14 cellular contexts compared by ENCODE assay signal in the genomic region with DNA sequence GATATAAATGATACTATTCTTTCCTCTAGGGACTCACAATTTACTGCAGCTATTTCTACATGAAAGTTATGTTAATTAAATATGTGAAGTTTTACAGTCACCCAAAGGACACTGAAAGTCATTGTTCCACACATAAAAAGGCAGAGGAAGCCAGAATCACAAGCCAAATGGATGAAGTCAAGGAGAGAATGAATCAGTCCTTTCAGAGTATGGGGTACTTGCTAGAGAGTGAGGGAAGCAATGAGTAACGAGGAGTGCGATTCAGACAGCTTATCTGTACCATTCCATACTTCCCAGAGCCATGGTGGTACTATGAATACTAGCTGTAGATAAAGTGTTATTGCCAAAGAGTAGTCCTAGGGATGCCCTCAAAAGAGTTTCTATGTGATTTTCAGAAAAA. TPM values are rescaled to one million over a fixed set of nuclear protein-coding genes. Genes with fewer than 3 reads are reported as not detected.
DNase-seq lines count a peak whose midpoint lies in the region; ATAC-seq and TF ChIP-seq lines count a peak whose summit lies in the region.
"Had no signal": no experiment of that assay in that cellular context is flagged by ENCODE, and none has a peak within 500 bp of the region (broad histone marks: within the 10 kb centered on the region; RNA-seq: fewer than 3 reads in every experiment).

No MANE protein-coding gene starts in this region.

- DNase-seq in AG10803 (ENCODE audit: low read depth): peak; percentile 8
- DNase-seq in PC-3: no peak
- DNase-seq in endodermal cell: no peak
- no peak for DNase-seq in neural crest cell (ENCODE audit: low read depth, low spot score)
- DNase-seq in SHP77 (lab: John Stamatoyannopoulos, UW): no peak
- DNase-seq in foreskin keratinocyte: no peak
- DNase-seq in NCI-H510A treated with DMSO at 0.1 percent for 48 hours (lab: John Stamatoyannopoulos, UW): no peak
- no peak for DNase-seq in T-helper 2 cell
- DNase-seq: activated CD4-positive, alpha-beta T cell treated with anti-CD3 and anti-CD28 coated beads, Interleukin-2, amount 10 ng/mL, durations not matched to agents 24 days and 14 days; activated effector memory CD4-positive, alpha-beta T cell treated with anti-CD3 and anti-CD28 coated beads, Interleukin-2, amount 50 U/mL, for 16 hours; DMS79; effector CD4-positive, alpha-beta T cell; NCI-H1436 treated with DMSO at 0.1 percent for 48 hours; uterus had no signal

- no peaks in the 10 kb centered on the region for H3K27me3 Mint-ChIP-seq in endodermal cell (ENCODE audit: insufficient read depth)
- no peaks in the 10 kb centered on the region for H3K27me3 Mint-ChIP-seq in neural crest cell (ENCODE audit: low read depth)

- H3K4me1 Mint-ChIP-seq in endodermal cell (no peaks in the 10 kb centered on the region), neural crest cell (peaks cover 33% of the 10 kb centered on the region)

- no TSS peak for BruUV-seq in PC-3 (replicated peaks; lab: Mats Ljungman, UMichigan)

- H2AFZ ChIP-seq in PC-3 (ENCODE audit: low read length): no peak overlapping the region

- no peak overlapping the region for H3K4me3 ChIP-seq in AG10803 (ENCODE audit: low read length)
- no peak overlapping the region for H3K4me3 ChIP-seq in PC-3 (ENCODE audit: low read length)
- no peak overlapping the region for H3K4me3 ChIP-seq in endodermal cell (ENCODE audit: low read length)
- H3K4me3 ChIP-seq: uterus had no signal

- H3K4me2 ChIP-seq in PC-3 (ENCODE audit: low read length): no peak overlapping the region

- H3K36me3 ChIP-seq in PC-3 (ENCODE audit: low read depth, low read length) (no peaks in the 10 kb centered on the region; the same call in 1 of the 2 replicates), endodermal cell (ENCODE audit: control insufficient read depth, insufficient read depth, low read length) (no peaks in the 10 kb centered on the region)
- H3K36me3 ChIP-seq: uterus had no signal

- no peak for TF ChIP-seq CTCF in AG10803 (conservative IDR thresholded peaks at IDR 0.05; ENCODE audit: low read length)
- TF ChIP-seq CTCF in PC-3 (conservative IDR thresholded peaks at IDR 0.05; ENCODE audit: low read depth, low read length): no peak
- TF ChIP-seq CTCF in endodermal cell (conservative IDR thresholded peaks at IDR 0.05): no peak
- TF ChIP-seq CTCF in neural crest cell (conservative IDR thresholded peaks at IDR 0.05): no peak
- TF ChIP-seq CTCF in foreskin keratinocyte (conservative IDR thresholded peaks at IDR 0.05): no peak

- WGBS in endodermal cell (ENCODE audit: insufficient coverage in 1 of 2, insufficient read length in 1 of 2), 2 experiments: 100% methylated on average over 2 of the region's 2 CpGs; no CpG with 5 or more reads in 1 of the 2 experiments

- H3K9me3 ChIP-seq in PC-3 (ENCODE audit: low read length): no peaks in the 10 kb centered on the region
- no peaks in the 10 kb centered on the region for H3K9me3 ChIP-seq in endodermal cell (ENCODE audit: control insufficient read depth, low read length)
- H3K9me3 ChIP-seq: uterus had no signal

- CTCF ChIA-PET in PC-3 (lab: Charles Lee): no interaction called here

- no peaks in the 10 kb centered on the region for H3K27me3 ChIP-seq in PC-3 (ENCODE audit: low read length)
- no peaks in the 10 kb centered on the region for H3K27me3 ChIP-seq in endodermal cell (ENCODE audit: control insufficient read depth, insufficient read depth, low read length, poor library complexity, severe bottlenecking)
- no peaks in the 10 kb centered on the region for H3K27me3 ChIP-seq in foreskin keratinocyte
- H3K27me3 ChIP-seq: uterus had no signal

- no peaks in the 10 kb centered on the region for H4K20me1 ChIP-seq in PC-3 (ENCODE audit: low read length)

- H3K27ac ChIP-seq in PC-3 (ENCODE audit: low read length): no peak overlapping the region
- H3K27ac ChIP-seq in endodermal cell (ENCODE audit: low read depth, low read length): peak overlapping the region; percentile 22
- H3K27ac ChIP-seq in foreskin keratinocyte: no peak overlapping the region

- H3K4me3 Mint-ChIP-seq in endodermal cell: no peak overlapping the region
- peak overlapping the region; percentile 21 for H3K4me3 Mint-ChIP-seq in neural crest cell
- H3K4me3 Mint-ChIP-seq: activated CD4-positive, alpha-beta T cell treated with anti-CD3 and anti-CD28 coated beads, Interleukin-2, amount 10 ng/mL, durations not matched to agents 24 days and 14 days had no signal

- no peaks in the 10 kb centered on the region for H3K9me2 ChIP-seq in PC-3 (replicated peaks; ENCODE audit: low read length)

- H3K36me3 Mint-ChIP-seq in endodermal cell (ENCODE audit: low read depth) (peaks cover 2% of the 10 kb centered on the region), neural crest cell (ENCODE audit: low read depth) (peaks cover 7% of the 10 kb centered on the region)

- H3K9me3 Mint-ChIP-seq in endodermal cell (no peaks in the 10 kb centered on the region), neural crest cell (no peaks in the 10 kb centered on the region)
- H3K9me3 Mint-ChIP-seq: activated CD4-positive, alpha-beta T cell treated with anti-CD3 and anti-CD28 coated beads, Interleukin-2, amount 10 ng/mL, durations not matched to agents 24 days and 14 days had no signal

- intact Hi-C loops in PC-3 (cut with micrococcal nuclease): no loop called here

- H3K79me2 ChIP-seq in PC-3 (ENCODE audit: low read length): no peaks in the 10 kb centered on the region

- ATAC-seq in PC-3 (peak; percentile 8; the same call in 1 of the 2 replicates), foreskin keratinocyte (no peak)

- H3K27ac Mint-ChIP-seq in endodermal cell: no peak overlapping the region
- peak overlapping the region; percentile 13 for H3K27ac Mint-ChIP-seq in neural crest cell (ENCODE audit: unreplicated experiment)
- H3K27ac Mint-ChIP-seq: activated CD4-positive, alpha-beta T cell treated with anti-CD3 and anti-CD28 coated beads, Interleukin-2, amount 10 ng/mL, durations not matched to agents 24 days and 14 days had no signal

- H3K4me1 ChIP-seq in PC-3 (ENCODE audit: insufficient read depth, low read length): peaks cover 11% of the 10 kb centered on the region
- H3K4me1 ChIP-seq in endodermal cell (ENCODE audit: control insufficient read depth, insufficient read depth, low read length): no peaks in the 10 kb centered on the region
- H3K4me1 ChIP-seq in foreskin keratinocyte: peaks cover 17% of the 10 kb centered on the region
- H3K4me1 ChIP-seq: uterus had no signal

- no peaks in the 10 kb centered on the region for H3F3A ChIP-seq in PC-3 (ENCODE audit: low read length, unreplicated experiment)

- H3K9ac ChIP-seq in PC-3 (ENCODE audit: low read length) (no peak overlapping the region), endodermal cell (ENCODE audit: extremely low read depth, low read length, poor library complexity, severe bottlenecking) (no peak overlapping the region)

- POLR2A ChIA-PET in PC-3 (lab: Charles Lee; ENCODE audit: unreplicated experiment): no interaction called here

RNA-seq across cellular contexts. Expression of gene ST3GAL6, which starts 16.8 kb away (rescaled TPM):
- total RNA-seq in PC-3 (2014; rRNA removed): 7.3 and 11.5 TPM in 2 replicates
- total RNA-seq in endodermal cell: 1 to 10 TPM; 8.1 to 9.9 TPM
- 11.2 TPM for polyA plus RNA-seq in endodermal cell (2013, experiment 1 of 2)
- 9.0 TPM for polyA plus RNA-seq in endodermal cell (2013, experiment 2 of 2)
- total RNA-seq in neural crest cell: 16.0 and 17.9 TPM in 2 replicates
- 1.4 and 2.1 TPM in 2 replicates for total RNA-seq in foreskin keratinocyte
- polyA plus RNA-seq in foreskin keratinocyte: 0.99 and 1.3 TPM in 2 replicates
- total RNA-seq: activated CD4-positive, alpha-beta T cell treated with anti-CD3 and anti-CD28 coated beads, Interleukin-2, amount 10 ng/mL, durations not matched to agents 24 days and 14 days had no signal
